Comparison of ENCODE assay signal across 9 cellular contexts in genomic region chr6:79250107-79250514, GRCh38. TPM values are rescaled to one million over a fixed set of nuclear protein-coding genes. Genes with fewer than 3 reads are reported as not detected.
DNase-seq lines count a peak whose midpoint lies in the region; ATAC-seq and TF ChIP-seq lines count a peak whose summit lies in the region.
"Had no signal": no experiment of that assay in that cellular context is flagged by ENCODE, and none has a peak within 500 bp of the region (broad histone marks: within the 10 kb centered on the region; RNA-seq: fewer than 3 reads in every experiment).

No MANE protein-coding gene starts in this region.

- intact Hi-C loops in esophagus muscularis mucosa (cut with DNase I), result no loop called here

- H3K4me1 ChIP-seq in cardiac muscle cell (ENCODE audit: low read depth) (no peaks in the 10 kb centered on the region), esophagus muscularis mucosa (no peaks in the 10 kb centered on the region)
- H3K4me1 ChIP-seq: transverse colon had no signal

- H3K4me3 ChIP-seq in GM06990 (replicated peaks; ENCODE audit: low read depth, low read length) (no peak overlapping the region), cardiac muscle cell (no peak overlapping the region), esophagus muscularis mucosa (no peak overlapping the region)
- H3K4me3 ChIP-seq: transverse colon had no signal

- TF ChIP-seq POLR2A in esophagus muscularis mucosa (IDR thresholded peaks at IDR 0.05; ENCODE audit: low read depth), result no peak

- H3K36me3 ChIP-seq in GM06990 (ENCODE audit: control insufficient read depth, insufficient read depth, low read length), result no peaks in the 10 kb centered on the region
- H3K36me3 ChIP-seq in cardiac muscle cell, result no peaks in the 10 kb centered on the region
- H3K36me3 ChIP-seq in esophagus muscularis mucosa, result no peaks in the 10 kb centered on the region
- H3K36me3 ChIP-seq: transverse colon had no signal

- peak; percentile 32 for DNase-seq in GM06990 (ENCODE audit: extremely low read depth, insufficient read length)
- DNase-seq in cardiac muscle cell (ENCODE audit: low read depth in 1 of 2, low spot score in 1 of 2), result peak in 1 of 2 donors; percentile 60
- no peak for DNase-seq in esophagus muscularis mucosa (ENCODE audit: extremely low spot score)
- DNase-seq in Ammon's horn (ENCODE audit: low spot score), result no peak
- DNase-seq in cerebellar nuclear complex (lab: John Stamatoyannopoulos, UW), result no peak
- no peak for DNase-seq in SHP77 (lab: John Stamatoyannopoulos, UW)
- DNase-seq: transverse colon had no signal

- H3K27me3 ChIP-seq in GM06990 (replicated peaks; ENCODE audit: control insufficient read depth, insufficient read depth, low read length) (no peaks in the 10 kb centered on the region), cardiac muscle cell (no peaks in the 10 kb centered on the region), esophagus muscularis mucosa (no peaks in the 10 kb centered on the region)
- H3K27me3 ChIP-seq: transverse colon had no signal

- TF ChIP-seq CTCF in GM06990 (IDR thresholded peaks at IDR 0.05; ENCODE audit: insufficient read depth, low read length, poor library complexity, severe bottlenecking), result peak; percentile 42
- peak; percentile 18 for TF ChIP-seq CTCF in cardiac muscle cell (IDR thresholded peaks at IDR 0.05; ENCODE audit: low read depth, low read length)
- no peak for TF ChIP-seq CTCF in esophagus muscularis mucosa (IDR thresholded peaks at IDR 0.05)

- H3K9me3 ChIP-seq in cardiac muscle cell (ENCODE audit: low read depth) (no peaks in the 10 kb centered on the region), esophagus muscularis mucosa (no peaks in the 10 kb centered on the region)
- H3K9me3 ChIP-seq: transverse colon had no signal

- no peak for TF ChIP-seq EP300 in esophagus muscularis mucosa (IDR thresholded peaks at IDR 0.05)

- peak overlapping the region; percentile 49 for H3K27ac ChIP-seq in cardiac muscle cell
- H3K27ac ChIP-seq in esophagus muscularis mucosa (replicated peaks in 1 of 4), result no peak overlapping the region
- H3K27ac ChIP-seq: transverse colon had no signal

- 66% methylated on average over 2 of the region's 2 CpGs for WGBS in esophagus muscularis mucosa

- ATAC-seq in GM19452 (IDR thresholded peaks at IDR 0.05; ENCODE audit: unreplicated experiment), result peak; percentile 55
- peak; percentile 66 for ATAC-seq in HG03280 (IDR thresholded peaks at IDR 0.05; ENCODE audit: unreplicated experiment)

RNA-seq across cellular contexts. Expression of gene HMGN3, which starts 15.6 kb away (rescaled TPM):
- 235 and 240 TPM in 2 replicates for total RNA-seq in cardiac muscle cell
- 570 and 666 TPM in 2 replicates for polyA plus RNA-seq in cardiac muscle cell
- 10 to 100 TPM; 27.6 to 61.0 (median 47.1) TPM for total RNA-seq in esophagus muscularis mucosa

Comparison
In these comparisons a context has a peak if more than half of its experiments do, and no peak if none do; other contexts are left out.
1. CTCF ChIP-seq: peak in GM06990 (single experiment) and cardiac muscle cell (single experiment); none in esophagus muscularis mucosa (0 of 3).